Comparison of ENCODE assay signal across 18 cellular contexts in genomic region chr2:239067196-239067865, GRCh38.
A peak's percentile ranks its signal among the peaks of the same experiment; 100 is the strongest.
DNase-seq lines count a peak whose midpoint lies in the region; ATAC-seq and TF ChIP-seq lines count a peak whose summit lies in the region.
"Had no signal": no experiment of that assay in that cellular context is flagged by ENCODE, and none has a peak within 500 bp of the region (broad histone marks: within the 10 kb centered on the region; RNA-seq: fewer than 3 reads in every experiment).

No MANE protein-coding gene starts in this region.

- H3K4me3 ChIP-seq in lower lobe of right lung (no peak overlapping the region), spleen (no peak overlapping the region)

- H3K4me3 Mint-ChIP-seq in activated CD4-positive, alpha-beta T cell treated with anti-CD3 and anti-CD28 coated beads, Interleukin-2, amount 10 ng/mL, durations not matched to agents 24 days and 14 days: no peak overlapping the region
- H3K4me3 Mint-ChIP-seq in chondrocyte (ENCODE audit: unreplicated experiment): no peak overlapping the region
- H3K4me3 Mint-ChIP-seq in activated CD4-positive, alpha-beta memory T cell treated with anti-CD3 and anti-CD28 coated beads for 36 hours: no peak overlapping the region
- H3K4me3 Mint-ChIP-seq: B cell; CD4-positive, alpha-beta memory T cell had no signal

- H3K4me1 ChIP-seq in lower lobe of right lung (no peaks in the 10 kb centered on the region), spleen (peaks cover 0 to 13% (median 0%) of the 10 kb centered on the region in 6 donors)

- DNase-seq in activated CD4-positive, alpha-beta T cell treated with anti-CD3 and anti-CD28 coated beads, Interleukin-2, amount 10 ng/mL, durations not matched to agents 24 days and 14 days: no peak
- no peak for DNase-seq in activated CD4-positive, alpha-beta T cell treated with anti-CD3 and anti-CD28 coated beads for 48 hours
- DNase-seq in chondrocyte (ENCODE audit: low spot score) (peak; percentile 69), lower lobe of right lung (peak; percentile 34), spleen (peak; percentile 71), retina (no peak)
- DNase-seq in stimulated activated CD4-positive, alpha-beta T cell treated with anti-CD3 and anti-CD28 coated beads, Interleukin-1b, Interleukin-23, amount 100 ng/mL, for 48 hours: no peak
- no peak for DNase-seq in activated CD4-positive, alpha-beta memory T cell treated with anti-CD3 and anti-CD28 coated beads for 36 hours
- DNase-seq: C1 segment of cervical spinal cord; Calu3; CD4-positive, alpha-beta memory T cell; COR-L47; DMS153; DND-41; GOT3; HCEC 1CT had no signal

- WGBS in spleen, 5 donors: 79 to 97% (median 88%) methylated on average over 10 to 28 of the region's 28 CpGs

- no peak for TF ChIP-seq POLR2A in spleen (IDR thresholded peaks at IDR 0.05)

- CTCF ChIA-PET in activated CD4-positive, alpha-beta memory T cell treated with anti-CD3 and anti-CD28 coated beads for 36 hours (lab: Charles Lee): no interaction called here

- no peaks in the 10 kb centered on the region for H3K27me3 ChIP-seq in lower lobe of right lung (ENCODE audit: low read depth)
- H3K27me3 ChIP-seq in spleen (replicated peaks in 1 of 7): no peaks in the 10 kb centered on the region

- no peaks in the 10 kb centered on the region for H3K27me3 Mint-ChIP-seq in activated CD4-positive, alpha-beta T cell treated with anti-CD3 and anti-CD28 coated beads, Interleukin-2, amount 10 ng/mL, durations not matched to agents 24 days and 14 days
- no peaks in the 10 kb centered on the region for H3K27me3 Mint-ChIP-seq in chondrocyte (ENCODE audit: low read depth)
- no peaks in the 10 kb centered on the region for H3K27me3 Mint-ChIP-seq in activated CD4-positive, alpha-beta memory T cell treated with anti-CD3 and anti-CD28 coated beads for 36 hours
- H3K27me3 Mint-ChIP-seq: B cell; CD4-positive, alpha-beta memory T cell had no signal

- H3K36me3 Mint-ChIP-seq in activated CD4-positive, alpha-beta T cell treated with anti-CD3 and anti-CD28 coated beads, Interleukin-2, amount 10 ng/mL, durations not matched to agents 24 days and 14 days (ENCODE audit: low read depth): peaks cover 32% of the 10 kb centered on the region
- H3K36me3 Mint-ChIP-seq in chondrocyte (ENCODE audit: low read depth): peaks cover 9% of the 10 kb centered on the region
- peaks cover 20% of the 10 kb centered on the region for H3K36me3 Mint-ChIP-seq in activated CD4-positive, alpha-beta memory T cell treated with anti-CD3 and anti-CD28 coated beads for 36 hours

- H3K27ac ChIP-seq in lower lobe of right lung: no peak overlapping the region
- no peak overlapping the region for H3K27ac ChIP-seq in spleen
- H3K27ac ChIP-seq: 22Rv1 had no signal

- H3K27ac Mint-ChIP-seq in activated CD4-positive, alpha-beta T cell treated with anti-CD3 and anti-CD28 coated beads, Interleukin-2, amount 10 ng/mL, durations not matched to agents 24 days and 14 days: peak overlapping the region; percentile 48
- H3K27ac Mint-ChIP-seq in chondrocyte (ENCODE audit: unreplicated experiment): no peak overlapping the region
- H3K27ac Mint-ChIP-seq in activated CD4-positive, alpha-beta memory T cell treated with anti-CD3 and anti-CD28 coated beads for 36 hours: no peak overlapping the region
- H3K27ac Mint-ChIP-seq: B cell; CD4-positive, alpha-beta memory T cell had no signal

- peaks cover 2% of the 10 kb centered on the region for H3K4me1 Mint-ChIP-seq in activated CD4-positive, alpha-beta T cell treated with anti-CD3 and anti-CD28 coated beads, Interleukin-2, amount 10 ng/mL, durations not matched to agents 24 days and 14 days
- peaks cover 3% of the 10 kb centered on the region for H3K4me1 Mint-ChIP-seq in chondrocyte (ENCODE audit: low read depth)
- peaks cover 3% of the 10 kb centered on the region for H3K4me1 Mint-ChIP-seq in activated CD4-positive, alpha-beta memory T cell treated with anti-CD3 and anti-CD28 coated beads for 36 hours (ENCODE audit: low read depth)
- H3K4me1 Mint-ChIP-seq: B cell; CD4-positive, alpha-beta memory T cell had no signal

- ATAC-seq in lower lobe of right lung: peak in 1 of 2 donors; percentile 17

- peaks cover 74% of the 10 kb centered on the region for H3K36me3 ChIP-seq in lower lobe of right lung
- peaks cover 6 to 92% (median 65%) of the 10 kb centered on the region in 6 donors for H3K36me3 ChIP-seq in spleen

- no peaks in the 10 kb centered on the region for H3K9me3 Mint-ChIP-seq in activated CD4-positive, alpha-beta T cell treated with anti-CD3 and anti-CD28 coated beads, Interleukin-2, amount 10 ng/mL, durations not matched to agents 24 days and 14 days
- no peaks in the 10 kb centered on the region for H3K9me3 Mint-ChIP-seq in chondrocyte (ENCODE audit: low read depth)
- no peaks in the 10 kb centered on the region for H3K9me3 Mint-ChIP-seq in activated CD4-positive, alpha-beta memory T cell treated with anti-CD3 and anti-CD28 coated beads for 36 hours

- H3K9me3 ChIP-seq in lower lobe of right lung: no peaks in the 10 kb centered on the region
- H3K9me3 ChIP-seq in spleen: no peaks in the 10 kb centered on the region

- intact Hi-C loops in activated CD4-positive, alpha-beta T cell treated with anti-CD3 and anti-CD28 coated beads, Interleukin-2, amount 10 ng/mL, durations not matched to agents 24 days and 14 days (cut with micrococcal nuclease): no loop called here
- intact Hi-C loops in lower lobe of right lung (cut with DNase I) (no loop called here), spleen (cut with DNase I; ENCODE audit: low total_unique reads) (no loop called here)
- intact Hi-C loops in activated CD4-positive, alpha-beta memory T cell treated with anti-CD3 and anti-CD28 coated beads for 36 hours (cut with micrococcal nuclease): no loop called here

- no peak for TF ChIP-seq CTCF in chondrocyte (IDR thresholded peaks at IDR 0.05)
- TF ChIP-seq CTCF in lower lobe of right lung (IDR thresholded peaks at IDR 0.05): no peak
- no peak for TF ChIP-seq CTCF in spleen (IDR thresholded peaks at IDR 0.05 in 8 of 11, conservative IDR thresholded peaks at IDR 0.05 in 3 of 11)

- POLR2A ChIA-PET in activated CD4-positive, alpha-beta memory T cell treated with anti-CD3 and anti-CD28 coated beads for 36 hours (lab: Charles Lee): no interaction called here

Comparison
In these comparisons a context has a peak if more than half of its experiments do, and no peak if none do; other contexts are left out.
1. DNase-seq: peak in chondrocyte (single experiment), lower lobe of right lung (single experiment) and spleen (single experiment); none in activated CD4-positive, alpha-beta T cell treated with anti-CD3 and anti-CD28 coated beads, Interleukin-2, amount 10 ng/mL, durations not matched to agents 24 days and 14 days (single experiment), activated CD4-positive, alpha-beta T cell treated with anti-CD3 and anti-CD28 coated beads for 48 hours (single experiment), stimulated activated CD4-positive, alpha-beta T cell treated with anti-CD3 and anti-CD28 coated beads, Interleukin-1b, Interleukin-23, amount 100 ng/mL, for 48 hours (single experiment), activated CD4-positive, alpha-beta memory T cell treated with anti-CD3 and anti-CD28 coated beads for 36 hours (single experiment) and retina (single experiment).